Comparison of ENCODE assay signal across 9 cellular contexts in the genomic region with DNA sequence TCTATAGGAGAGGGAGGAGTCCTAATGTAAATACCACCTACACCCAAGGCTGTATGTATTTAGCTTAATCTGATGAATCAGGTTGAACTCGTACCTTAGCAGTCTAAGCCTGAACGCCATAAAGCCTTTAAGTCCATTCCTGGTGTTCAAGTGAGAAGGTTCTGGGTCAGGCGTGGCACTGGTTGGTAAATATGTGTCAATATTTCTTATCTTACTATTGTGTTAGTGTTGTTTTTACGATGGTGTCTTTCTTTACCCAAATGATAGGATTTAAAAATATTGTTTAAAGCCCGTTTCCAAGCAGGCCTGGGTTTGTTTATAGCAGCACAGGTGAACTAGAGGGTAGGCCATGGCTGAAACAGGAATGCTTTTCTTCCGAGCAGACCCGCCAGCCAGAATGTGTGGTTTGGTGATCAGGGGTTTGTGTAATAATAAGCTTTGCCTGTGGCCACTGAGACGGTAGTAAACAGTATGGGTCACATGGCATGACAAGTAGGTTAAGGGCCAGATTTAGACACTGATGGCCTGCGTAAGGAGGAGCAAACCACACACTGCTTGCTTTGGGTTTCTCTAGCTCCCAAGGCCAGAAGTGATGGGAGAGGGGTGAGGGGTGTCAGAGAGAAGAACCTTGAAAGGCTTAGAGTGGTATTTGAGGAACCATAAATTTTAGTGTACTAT. TPM values are rescaled to one million over a fixed set of nuclear protein-coding genes. Genes with fewer than 3 reads are reported as not detected.
A peak's percentile ranks its signal among the peaks of the same experiment; 100 is the strongest.
DNase-seq lines count a peak whose midpoint lies in the region; ATAC-seq and TF ChIP-seq lines count a peak whose summit lies in the region.
"Had no signal": no experiment of that assay in that cellular context is flagged by ENCODE, and none has a peak within 500 bp of the region (broad histone marks: within the 10 kb centered on the region; RNA-seq: fewer than 3 reads in every experiment).

No MANE protein-coding gene starts in this region.

- ATAC-seq in memory B cell (ENCODE audit: low read depth) (no peak), HG03139 (IDR thresholded peaks at IDR 0.05; ENCODE audit: unreplicated experiment) (no peak)

- H3K36me3 Mint-ChIP-seq in memory B cell, result peaks cover 2% of the 10 kb centered on the region

- no peaks in the 10 kb centered on the region for H3K27me3 Mint-ChIP-seq in memory B cell

- TF ChIP-seq CTCF in 22Rv1 (IDR thresholded peaks at IDR 0.05) (no peak), KMS-11 (conservative IDR thresholded peaks at IDR 0.05; ENCODE audit: low read depth, low read length) (no peak), osteoblast (IDR thresholded peaks at IDR 0.05; ENCODE audit: extremely low read depth, low read depth, low read length) (no peak)

- DNase-seq in memory B cell (ENCODE audit: low spot score in 2 of 2), result no peak
- DNase-seq in osteoblast (ENCODE audit: insufficient read length, low spot score, missing footprints), result no peak
- no peak for DNase-seq in NCI-H2196 treated with DMSO at 0.1 percent for 48 hours (lab: John Stamatoyannopoulos, UW; ENCODE audit: unreplicated experiment)
- DNase-seq in ureter (ENCODE audit: low spot score), result no peak
- DNase-seq: activated CD8-positive, alpha-beta memory T cell treated with anti-CD3 and anti-CD28 coated beads for 24 hours had no signal

- no peaks in the 10 kb centered on the region for H3K9me3 ChIP-seq in osteoblast (ENCODE audit: low read depth, low read length)

- H3K9me3 Mint-ChIP-seq in memory B cell, result no peaks in the 10 kb centered on the region

- H3K9ac ChIP-seq in KMS-11, result peak overlapping the region; percentile 35; the same call in 1 of the 2 replicates

- peak overlapping the region; percentile 10; the same call in 1 of the 2 replicates for H2AFZ ChIP-seq in KMS-11 (ENCODE audit: low read depth)
- no peak overlapping the region for H2AFZ ChIP-seq in osteoblast (ENCODE audit: low read length)

- H3K27me3 ChIP-seq in KMS-11 (ENCODE audit: insufficient read depth, low read depth), result no peaks in the 10 kb centered on the region
- no peaks in the 10 kb centered on the region for H3K27me3 ChIP-seq in osteoblast (ENCODE audit: insufficient read depth, low read length)

- H3K4me2 ChIP-seq in KMS-11 (peak overlapping the region; percentile 91), osteoblast (ENCODE audit: insufficient read depth, low read length) (no peak overlapping the region)

- peak overlapping the region; percentile 70 for H3K27ac Mint-ChIP-seq in memory B cell

- H3K79me2 ChIP-seq in KMS-11 (ENCODE audit: insufficient read depth, low read depth) (peaks cover 26% of the 10 kb centered on the region), osteoblast (ENCODE audit: insufficient read depth, low read length) (peaks cover 46% of the 10 kb centered on the region)

- H3K4me3 Mint-ChIP-seq in memory B cell, result no peak overlapping the region

- peaks cover 30% of the 10 kb centered on the region for H3K4me1 Mint-ChIP-seq in memory B cell

- H4K20me1 ChIP-seq in KMS-11 (ENCODE audit: insufficient read depth), result no peaks in the 10 kb centered on the region
- peaks cover 4% of the 10 kb centered on the region for H4K20me1 ChIP-seq in osteoblast (ENCODE audit: insufficient read depth, low read length)

- H3K4me3 ChIP-seq in KMS-11 (IDR thresholded peaks at IDR 0.05; ENCODE audit: insufficient read depth, low read depth, low read length) (no peak overlapping the region), osteoblast (ENCODE audit: insufficient read depth, low read length) (no peak overlapping the region)

- H3K4me1 ChIP-seq in KMS-11 (ENCODE audit: low read depth, poor library complexity, severe bottlenecking) (peaks cover 65% of the 10 kb centered on the region), osteoblast (ENCODE audit: insufficient read depth, low read length) (peaks cover 15% of the 10 kb centered on the region)

- H3K27ac ChIP-seq in 22Rv1 (peak overlapping the region; percentile 66), KMS-11 (peak overlapping the region; percentile 86), angular gyrus (ENCODE audit: low read depth, low read length) (peak overlapping the region; percentile 57), osteoblast (ENCODE audit: low read depth, low read length) (no peak overlapping the region)

- H3K36me3 ChIP-seq in KMS-11 (ENCODE audit: insufficient read depth), result no peaks in the 10 kb centered on the region
- H3K36me3 ChIP-seq in osteoblast (ENCODE audit: insufficient read depth, low read length), result no peaks in the 10 kb centered on the region

RNA-seq across cellular contexts. Expression of a gene that starts 3.3 kb away (rescaled TPM):
- total RNA-seq in osteoblast (33.3 and 38.0 TPM in 2 replicates), ureter (73.2 TPM)

RNA-seq across cellular contexts. Expression of a gene that starts 54.3 kb away (rescaled TPM):
- total RNA-seq in osteoblast, result 68.8 and 69.0 TPM in 2 replicates
- total RNA-seq in ureter, result 79.0 TPM

RNA-seq across cellular contexts. Expression of a gene that starts 55.6 kb away (rescaled TPM):
- total RNA-seq in osteoblast (8.7 and 10.3 TPM in 2 replicates), ureter (60.8 TPM)

RNA-seq across cellular contexts. Expression of a gene that starts 56.6 kb away (rescaled TPM):
- total RNA-seq in osteoblast (9.7 and 10.9 TPM in 2 replicates), ureter (25.1 TPM)
